ENCODE assay signal across 24 cellular contexts in genomic region chr2:21333694-21334093, GRCh38.
A peak's percentile ranks its signal among the peaks of the same experiment; 100 is the strongest.
DNase-seq lines count a peak whose midpoint lies in the region; ATAC-seq and FAIRE-seq lines count a peak whose summit lies in the region.
"Had no signal": no experiment of that assay in that cellular context is flagged by ENCODE, and none has a peak within 500 bp of the region (broad histone marks: within the 10 kb centered on the region; RNA-seq: fewer than 3 reads in every experiment).

No MANE protein-coding gene starts in this region.

- no peaks in the 10 kb centered on the region for H3K36me3 ChIP-seq in small intestine (ENCODE audit: control insufficient read depth in 2 of 2, insufficient read depth in 2 of 2, low read length in 2 of 2)
- H3K36me3 ChIP-seq: BE2C, vagina had no signal

- no peaks in the 10 kb centered on the region for H3K36me3 Mint-ChIP-seq in activated T-cell treated with anti-CD3 and anti-CD28 coated beads, Interleukin-2, amount 50 U/mL, for 4 hours (ENCODE audit: insufficient read depth)
- H3K36me3 Mint-ChIP-seq in stimulated activated naive B cell treated with anti-CD40 and anti-IgM and Interleukin-4, amounts not matched to agents 10 μg/mL and 1 μg/mL and 100 μg/mL, for 72 hours: no peaks in the 10 kb centered on the region
- H3K36me3 Mint-ChIP-seq: activated CD4-positive, alpha-beta memory T cell treated with anti-CD3 and anti-CD28 coated beads for 36 hours; activated naive CD8-positive, alpha-beta T cell treated with anti-CD3 and anti-CD28 coated beads for 36 hours; naive B cell; stimulated activated effector memory CD8-positive, alpha-beta T cell treated with anti-CD3 and anti-CD28 coated beads, Interleukin-12 subunit alpha, Interleukin-12 subunit beta, amount 100 ng/mL, for 72 hours had no signal

- no peak for ATAC-seq in activated T-cell treated with anti-CD3 and anti-CD28 coated beads, Interleukin-2, amount 50 U/mL, for 4 hours
- ATAC-seq in stimulated activated naive B cell treated with anti-CD40 and anti-IgM and Interleukin-4, amounts not matched to agents 10 μg/mL and 1 μg/mL and 100 μg/mL, for 72 hours (replicated peaks): no peak
- ATAC-seq: SK-N-SH treated with all-trans-retinoic acid at 6 μM for 48 hours; stimulated activated effector memory CD8-positive, alpha-beta T cell treated with anti-CD3 and anti-CD28 coated beads, Interleukin-12 subunit alpha, Interleukin-12 subunit beta, amount 100 ng/mL, for 72 hours had no signal

- 11 to 45% (median 22%) methylated on average over 2 of the region's 2 CpGs for WGBS in small intestine, 3 donors

- H3K4me1 Mint-ChIP-seq in activated T-cell treated with anti-CD3 and anti-CD28 coated beads, Interleukin-2, amount 50 U/mL, for 4 hours (ENCODE audit: low read depth): no peaks in the 10 kb centered on the region
- no peaks in the 10 kb centered on the region for H3K4me1 Mint-ChIP-seq in stimulated activated naive B cell treated with anti-CD40 and anti-IgM and Interleukin-4, amounts not matched to agents 10 μg/mL and 1 μg/mL and 100 μg/mL, for 72 hours
- H3K4me1 Mint-ChIP-seq: activated B cell treated with CpG ODN at 0.5 μM for 24 hours; activated naive CD8-positive, alpha-beta T cell treated with anti-CD3 and anti-CD28 coated beads for 36 hours; naive B cell; stimulated activated effector memory CD8-positive, alpha-beta T cell treated with anti-CD3 and anti-CD28 coated beads, Interleukin-12 subunit alpha, Interleukin-12 subunit beta, amount 100 ng/mL, for 72 hours had no signal

- H3K27ac ChIP-seq in small intestine (ENCODE audit: low read depth in 1 of 2, low read length in 1 of 2): no peak overlapping the region
- H3K27ac ChIP-seq: RWPE1, vagina had no signal

- H3K9me3 ChIP-seq in small intestine (ENCODE audit: control insufficient read depth, low read depth): no peaks in the 10 kb centered on the region
- H3K9me3 ChIP-seq: BE2C, vagina had no signal

- no peak overlapping the region for H3K4me3 Mint-ChIP-seq in activated T-cell treated with anti-CD3 and anti-CD28 coated beads, Interleukin-2, amount 50 U/mL, for 4 hours
- no peak overlapping the region for H3K4me3 Mint-ChIP-seq in stimulated activated naive B cell treated with anti-CD40 and anti-IgM and Interleukin-4, amounts not matched to agents 10 μg/mL and 1 μg/mL and 100 μg/mL, for 72 hours
- H3K4me3 Mint-ChIP-seq: activated B cell treated with CpG ODN at 0.5 μM for 24 hours; activated CD4-positive, alpha-beta memory T cell treated with anti-CD3 and anti-CD28 coated beads for 36 hours; activated naive CD8-positive, alpha-beta T cell treated with anti-CD3 and anti-CD28 coated beads for 36 hours; naive B cell; stimulated activated effector memory CD8-positive, alpha-beta T cell treated with anti-CD3 and anti-CD28 coated beads, Interleukin-12 subunit alpha, Interleukin-12 subunit beta, amount 100 ng/mL, for 72 hours had no signal

- H3K27me3 Mint-ChIP-seq in activated T-cell treated with anti-CD3 and anti-CD28 coated beads, Interleukin-2, amount 50 U/mL, for 4 hours (ENCODE audit: low read depth): no peaks in the 10 kb centered on the region
- no peaks in the 10 kb centered on the region for H3K27me3 Mint-ChIP-seq in stimulated activated naive B cell treated with anti-CD40 and anti-IgM and Interleukin-4, amounts not matched to agents 10 μg/mL and 1 μg/mL and 100 μg/mL, for 72 hours
- H3K27me3 Mint-ChIP-seq: activated B cell treated with CpG ODN at 0.5 μM for 24 hours; activated CD4-positive, alpha-beta memory T cell treated with anti-CD3 and anti-CD28 coated beads for 36 hours; activated naive CD8-positive, alpha-beta T cell treated with anti-CD3 and anti-CD28 coated beads for 36 hours had no signal

- no peak for FAIRE-seq in small intestine (lab: Jason Lieb, UNC)
- FAIRE-seq: GM12892, H54 had no signal

- DNase-seq in NOMO-1 treated with DMSO at 0.1 percent for 48 hours (lab: John Stamatoyannopoulos, UW; ENCODE audit: unreplicated experiment) (peak; percentile 6), NOMO-1 (lab: John Stamatoyannopoulos, UW; ENCODE audit: unreplicated experiment in 2 of 2) (no peak), NCI-H748 (lab: John Stamatoyannopoulos, UW; ENCODE audit: unreplicated experiment) (peak; percentile 87), kidney glomerular epithelial cell (lab: John Stamatoyannopoulos, UW) (peak; percentile 6), small intestine (peak; percentile 48), SHP77 treated with DMSO at 0.1 percent for 48 hours (lab: John Stamatoyannopoulos, UW) (no peak)
- DNase-seq in activated T-cell treated with anti-CD3 and anti-CD28 coated beads, Interleukin-2, amount 50 U/mL, for 4 hours: no peak
- no peak for DNase-seq in stimulated activated naive B cell treated with anti-CD40 and anti-IgM and Interleukin-4, amounts not matched to agents 10 μg/mL and 1 μg/mL and 100 μg/mL, for 72 hours
- DNase-seq: activated B cell treated with CpG ODN at 0.5 μM for 24 hours; activated CD4-positive, alpha-beta memory T cell treated with anti-CD3 and anti-CD28 coated beads for 36 hours; activated effector memory CD4-positive, alpha-beta T cell treated with Interleukin-2 at 50 U/mL for 16 hours; activated naive CD8-positive, alpha-beta T cell treated with anti-CD3 and anti-CD28 coated beads for 36 hours; BE2C; EL; Kasumi-1; naive B cell; NCI-H1105; NCI-H1930 had no signal

- H3K27me3 ChIP-seq in small intestine (ENCODE audit: control insufficient read depth in 2 of 2, insufficient read depth in 2 of 2, low read length in 2 of 2): no peaks in the 10 kb centered on the region
- H3K27me3 ChIP-seq: BE2C, vagina had no signal

- no peaks in the 10 kb centered on the region for H3K9me3 Mint-ChIP-seq in activated T-cell treated with anti-CD3 and anti-CD28 coated beads, Interleukin-2, amount 50 U/mL, for 4 hours
- peaks cover 0 to 2% of the 10 kb centered on the region in 2 donors for H3K9me3 Mint-ChIP-seq in stimulated activated naive B cell treated with anti-CD40 and anti-IgM and Interleukin-4, amounts not matched to agents 10 μg/mL and 1 μg/mL and 100 μg/mL, for 72 hours
- H3K9me3 Mint-ChIP-seq: activated B cell treated with CpG ODN at 0.5 μM for 24 hours; activated naive CD8-positive, alpha-beta T cell treated with anti-CD3 and anti-CD28 coated beads for 36 hours had no signal

- H3K4me3 ChIP-seq in small intestine (ENCODE audit: low read depth in 1 of 2, low read length in 2 of 2): no peak overlapping the region
- H3K4me3 ChIP-seq: vagina had no signal

- peaks cover 0 to 2% of the 10 kb centered on the region in 2 donors for H3K4me1 ChIP-seq in small intestine (ENCODE audit: control insufficient read depth in 2 of 2, insufficient read depth in 1 of 2, low read depth in 1 of 2, low read length in 1 of 2)
- H3K4me1 ChIP-seq: BE2C, vagina had no signal

- H3K27ac Mint-ChIP-seq in stimulated activated naive B cell treated with anti-CD40 and anti-IgM and Interleukin-4, amounts not matched to agents 10 μg/mL and 1 μg/mL and 100 μg/mL, for 72 hours: no peak overlapping the region
- H3K27ac Mint-ChIP-seq: activated B cell treated with CpG ODN at 0.5 μM for 24 hours; activated CD4-positive, alpha-beta memory T cell treated with anti-CD3 and anti-CD28 coated beads for 36 hours; activated naive CD8-positive, alpha-beta T cell treated with anti-CD3 and anti-CD28 coated beads for 36 hours; naive B cell; stimulated activated effector memory CD8-positive, alpha-beta T cell treated with anti-CD3 and anti-CD28 coated beads, Interleukin-12 subunit alpha, Interleukin-12 subunit beta, amount 100 ng/mL, for 72 hours had no signal

Comparison
In these comparisons a context has a peak if more than half of its experiments do, and no peak if none do; other contexts are left out.
1. DNase-seq: peak in NOMO-1 treated with DMSO at 0.1 percent for 48 hours (single experiment), NCI-H748 (single experiment), kidney glomerular epithelial cell (single experiment) and small intestine (single experiment); none in NOMO-1 (0 of 2), activated T-cell treated with anti-CD3 and anti-CD28 coated beads, Interleukin-2, amount 50 U/mL, for 4 hours (single experiment), stimulated activated naive B cell treated with anti-CD40 and anti-IgM and Interleukin-4, amounts not matched to agents 10 μg/mL and 1 μg/mL and 100 μg/mL, for 72 hours (single experiment) and SHP77 treated with DMSO at 0.1 percent for 48 hours (single experiment).